Comparison of ENCODE assay signal across 13 cellular contexts in the genomic region with DNA sequence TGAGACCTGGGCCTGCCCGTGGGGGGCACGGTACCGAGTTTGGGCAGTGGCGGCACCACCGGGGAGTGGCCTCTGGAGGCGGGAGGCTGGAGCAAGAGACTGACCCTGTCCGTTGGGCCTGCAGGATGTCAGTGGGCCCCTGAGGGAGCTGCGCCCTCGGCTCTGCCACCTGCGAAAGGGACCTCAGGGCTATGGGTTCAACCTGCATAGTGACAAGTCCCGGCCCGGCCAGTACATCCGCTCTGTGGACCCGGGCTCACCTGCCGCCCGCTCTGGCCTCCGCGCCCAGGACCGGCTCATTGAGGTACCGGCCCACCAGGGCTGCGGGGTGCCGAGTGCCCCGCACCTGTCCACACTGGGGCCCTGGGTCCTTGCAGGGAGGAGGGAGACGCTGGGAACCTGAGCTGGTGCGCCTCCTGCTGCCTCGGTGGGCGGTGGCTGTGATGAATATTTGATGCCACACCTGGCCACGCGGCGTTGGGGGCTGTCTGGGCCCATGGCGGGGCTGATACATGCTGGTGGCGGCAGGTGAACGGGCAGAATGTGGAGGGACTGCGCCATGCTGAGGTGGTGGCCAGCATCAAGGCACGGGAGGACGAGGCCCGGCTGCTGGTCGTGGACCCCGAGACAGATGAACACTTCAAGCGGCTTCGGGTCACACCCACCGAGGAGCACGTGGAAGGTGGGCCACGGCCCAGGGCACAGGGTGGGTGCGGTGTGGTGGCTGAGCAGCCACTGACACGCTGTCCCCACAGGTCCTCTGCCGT. TPM values are rescaled to one million over a fixed set of nuclear protein-coding genes. Genes with fewer than 3 reads are reported as not detected.
DNase-seq lines count a peak whose midpoint lies in the region; ATAC-seq and TF ChIP-seq lines count a peak whose summit lies in the region.
"Had no signal": no experiment of that assay in that cellular context is flagged by ENCODE, and none has a peak within 500 bp of the region (broad histone marks: within the 10 kb centered on the region; RNA-seq: fewer than 3 reads in every experiment).

No MANE protein-coding gene starts in this region.

- H3K27me3 ChIP-seq in AG04450 (ENCODE audit: control insufficient read depth, insufficient read depth, low read length) (no peaks in the 10 kb centered on the region), adipocyte (replicated peaks; ENCODE audit: control insufficient read depth, insufficient read depth, low read length) (no peaks in the 10 kb centered on the region), skeletal muscle satellite cell (ENCODE audit: control insufficient read depth, insufficient read depth, low read length) (no peaks in the 10 kb centered on the region)

- peak overlapping the region; percentile 82 for H3K9ac ChIP-seq in adipocyte (ENCODE audit: low read length)
- H3K9ac ChIP-seq in skeletal muscle satellite cell (ENCODE audit: low read depth, low read length) = peak overlapping the region; percentile 74

- TF ChIP-seq CTCF in AG04450 (IDR thresholded peaks at IDR 0.05; ENCODE audit: low read depth, low read length) = no peak

- H3K9me3 ChIP-seq in AG04450 (ENCODE audit: control insufficient read depth, insufficient read depth, low read length) (no peaks in the 10 kb centered on the region; the same call in 1 of the 2 replicates), adipocyte (ENCODE audit: control insufficient read depth, low read length) (no peaks in the 10 kb centered on the region), skeletal muscle satellite cell (replicated peaks; ENCODE audit: low read length) (no peaks in the 10 kb centered on the region)

- DNase-seq in AG04450 (ENCODE audit: low read depth, low spot score) (no peak), adipocyte (ENCODE audit: low read depth) (no peak), left lobe of liver (ENCODE audit: low spot score) (peak; percentile 71), NCI-H526 treated with DMSO at 0.1 percent for 48 hours (lab: John Stamatoyannopoulos, UW) (no peak), EL (no peak), KG1 (lab: John Stamatoyannopoulos, UW) (no peak)
- DNase-seq: activated CD4-positive, alpha-beta T cell treated with anti-CD3 and anti-CD28 coated beads for 48 hours; activated gamma-delta T cell treated with Interleukin-2 at 50 U/mL for 16 hours; CD4-positive, CD25-positive, alpha-beta regulatory T cell; hippocampal formation had no signal

- no peak for ATAC-seq in left lobe of liver
- no peak for ATAC-seq in GM21381 (IDR thresholded peaks at IDR 0.05; ENCODE audit: unreplicated experiment)
- ATAC-seq: natural killer cell treated with Interleukin-12 subunit alpha and Interleukin-12 subunit beta and Interleukin-15 and Interleukin-18, amount 100 ng/mL, for 72 hours had no signal

- peak overlapping the region; percentile 95 for H3K27ac ChIP-seq in AG04450 (ENCODE audit: low read depth, low read length)

- H3K4me1 ChIP-seq in adipocyte (ENCODE audit: control insufficient read depth, insufficient read depth, low read length) = peaks cover 46% of the 10 kb centered on the region
- H3K4me1 ChIP-seq in skeletal muscle satellite cell (ENCODE audit: control insufficient read depth, insufficient read depth, low read length) = peaks cover 79% of the 10 kb centered on the region

- H3K4me2 ChIP-seq in skeletal muscle satellite cell (ENCODE audit: low read length) = peak overlapping the region; percentile 91

- CTCF ChIA-PET in AG04450 (lab: Charles Lee) = interaction anchor here (1.5 kb wide), 1 partner anchor 14 kb away, joined by 6 read pairs; no protein-coding TSS in a partner anchor

- H3K4me3 ChIP-seq in AG04450 (ENCODE audit: low read depth, low read length) (peak overlapping the region; percentile 20; the same call in 1 of the 2 replicates), adipocyte (ENCODE audit: low read length) (no peak overlapping the region), skeletal muscle satellite cell (ENCODE audit: low read length) (peak overlapping the region; percentile 65)

- POLR2A ChIA-PET in AG04450 (lab: Yijun Ruan, JAX) = interaction anchor here (0.6 to 1.8 kb wide), 5 partner anchors 11 to 432 kb away, joined by 3 to 9 read pairs (median 4); partner anchors contain the start of genes NTHL1, TRAF7 and TSC2

- no peaks in the 10 kb centered on the region for H3K36me3 ChIP-seq in adipocyte (ENCODE audit: control insufficient read depth, insufficient read depth, low read length, severe bottlenecking)
- peaks cover 24% of the 10 kb centered on the region for H3K36me3 ChIP-seq in skeletal muscle satellite cell (ENCODE audit: insufficient read depth, low read length)

RNA-seq across cellular contexts. Expression of gene NHERF2, which starts 9.7 kb away (rescaled TPM):
- polyA plus RNA-seq in AG04450 (2011; rRNA removed) = 16.7 and 23.5 TPM in 2 replicates
- polyA minus RNA-seq in AG04450 (2011; rRNA and poly(A)+ RNA removed) = 6.3 and 6.5 TPM in 2 replicates
- total RNA-seq in left lobe of liver = 334 TPM
- 3.5 and 6.1 TPM in 2 replicates for total RNA-seq in skeletal muscle satellite cell (2012; rRNA removed)

RNA-seq across cellular contexts. Expression of gene NTHL1, which starts 11.3 kb away (rescaled TPM):
- 10.7 and 14.5 TPM in 2 replicates for polyA plus RNA-seq in AG04450 (2011; rRNA removed)
- 4.3 and 4.7 TPM in 2 replicates for polyA minus RNA-seq in AG04450 (2011; rRNA and poly(A)+ RNA removed)
- total RNA-seq in left lobe of liver = 109 TPM
- 14.4 and 18.8 TPM in 2 replicates for total RNA-seq in skeletal muscle satellite cell (2012; rRNA removed)

RNA-seq across cellular contexts. Expression of gene TSC2, which starts 11.4 kb away (rescaled TPM):
- 35.9 and 42.2 TPM in 2 replicates for polyA plus RNA-seq in AG04450 (2011; rRNA removed)
- polyA minus RNA-seq in AG04450 (2011; rRNA and poly(A)+ RNA removed) = 67.9 and 99.1 TPM in 2 replicates
- total RNA-seq in left lobe of liver = 117 TPM
- total RNA-seq in skeletal muscle satellite cell (2012; rRNA removed) = 34.9 and 36.5 TPM in 2 replicates

RNA-seq across cellular contexts. Expression of gene NPW, which starts 16.8 kb away (rescaled TPM):
- 0.66 and 0.94 TPM in 2 replicates for polyA plus RNA-seq in AG04450 (2011; rRNA removed)
- not detected in 2 replicates for polyA minus RNA-seq in AG04450 (2011; rRNA and poly(A)+ RNA removed)
- 8.5 TPM for total RNA-seq in left lobe of liver
- total RNA-seq in skeletal muscle satellite cell (2012; rRNA removed) = not detected in 2 replicates
- total RNA-seq: CD4-positive, CD25-positive, alpha-beta regulatory T cell had no signal
- polyA plus RNA-seq: CD4-positive, CD25-positive, alpha-beta regulatory T cell had no signal

RNA-seq across cellular contexts. Expression of gene ZNF598, which starts 26.8 kb away (rescaled TPM):
- polyA plus RNA-seq in AG04450 (2011; rRNA removed) = 8.2 and 10.7 TPM in 2 replicates
- 7.2 and 7.8 TPM in 2 replicates for polyA minus RNA-seq in AG04450 (2011; rRNA and poly(A)+ RNA removed)
- 29.9 TPM for total RNA-seq in left lobe of liver
- total RNA-seq in skeletal muscle satellite cell (2012; rRNA removed) = 26.1 and 28.0 TPM in 2 replicates
